In genomic region chr15:28096411-28096719, GRCh38 we compare ENCODE assay signal across 1 cellular context.
TF ChIP-seq lines count a peak whose summit lies in the region.

No MANE protein-coding gene starts in this region.

TF ChIP-seq in SK-N-SH, 30 proteins besides CTCF, POLR2A, EP300 and RAD21 (continued from another document):
- TF ChIP-seq, protein P1, sequence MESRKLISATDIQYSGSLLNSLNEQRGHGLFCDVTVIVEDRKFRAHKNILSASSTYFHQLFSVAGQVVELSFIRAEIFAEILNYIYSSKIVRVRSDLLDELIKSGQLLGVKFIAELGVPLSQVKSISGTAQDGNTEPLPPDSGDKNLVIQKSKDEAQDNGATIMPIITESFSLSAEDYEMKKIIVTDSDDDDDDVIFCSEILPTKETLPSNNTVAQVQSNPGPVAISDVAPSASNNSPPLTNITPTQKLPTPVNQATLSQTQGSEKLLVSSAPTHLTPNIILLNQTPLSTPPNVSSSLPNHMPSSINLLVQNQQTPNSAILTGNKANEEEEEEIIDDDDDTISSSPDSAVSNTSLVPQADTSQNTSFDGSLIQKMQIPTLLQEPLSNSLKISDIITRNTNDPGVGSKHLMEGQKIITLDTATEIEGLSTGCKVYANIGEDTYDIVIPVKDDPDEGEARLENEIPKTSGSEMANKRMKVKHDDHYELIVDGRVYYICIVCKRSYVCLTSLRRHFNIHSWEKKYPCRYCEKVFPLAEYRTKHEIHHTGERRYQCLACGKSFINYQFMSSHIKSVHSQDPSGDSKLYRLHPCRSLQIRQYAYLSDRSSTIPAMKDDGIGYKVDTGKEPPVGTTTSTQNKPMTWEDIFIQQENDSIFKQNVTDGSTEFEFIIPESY (IDR thresholded peaks at IDR 0.05; ENCODE audit: borderline replicate concordance, low read depth), result no peak
- TF ChIP-seq JUND (IDR thresholded peaks at IDR 0.05), result no peak
- TF ChIP-seq MEF2A (IDR thresholded peaks at IDR 0.05; ENCODE audit: borderline replicate concordance, low read depth), result no peak
- TF ChIP-seq TCF12 (IDR thresholded peaks at IDR 0.05), result no peak
- no peak for TF ChIP-seq POLR2AphosphoS5 (IDR thresholded peaks at IDR 0.05; ENCODE audit: low read depth, low read length)
TF ChIP-seq in SK-N-SH: peak in this region for 0.
